Comparison of ENCODE assay signal across 28 cellular contexts in the genomic region with DNA sequence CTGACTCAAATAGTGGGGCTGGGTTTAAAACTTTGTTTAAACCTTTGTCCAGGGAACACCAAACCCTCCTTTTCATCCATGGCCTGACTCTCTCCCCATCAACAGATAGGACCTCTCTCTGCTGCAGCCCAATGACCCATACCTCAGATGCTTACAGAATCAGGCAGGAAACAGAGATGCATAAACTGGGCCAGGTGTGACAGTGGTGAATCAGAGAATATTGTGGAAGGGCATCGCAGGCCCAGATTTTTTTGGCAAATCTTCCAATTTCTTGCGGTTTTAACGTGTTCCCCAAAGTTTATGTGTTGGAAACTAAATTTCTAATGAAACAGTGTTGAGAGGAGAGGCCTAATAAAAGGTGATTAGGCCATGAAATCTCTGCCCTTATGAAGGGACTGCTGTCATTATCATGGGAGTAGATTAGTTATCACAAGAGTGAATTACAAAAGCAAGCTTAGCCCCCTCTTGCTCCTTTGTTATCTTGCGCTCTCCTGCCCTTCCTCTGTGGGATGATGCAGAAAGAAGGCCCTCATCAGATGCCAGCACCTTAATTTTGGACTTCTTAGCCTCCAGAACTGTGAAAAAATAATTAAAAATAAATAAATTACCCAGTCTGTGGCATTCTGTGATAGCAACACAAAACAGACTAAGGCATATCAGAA.
"Had no signal": no experiment of that assay in that cellular context is flagged by ENCODE, and none has a peak within 500 bp of the region (broad histone marks: within the 10 kb centered on the region; RNA-seq: fewer than 3 reads in every experiment).

No MANE protein-coding gene starts in this region.

- DNase-seq: cerebellar nuclear complex; cortex of kidney; dorsolateral prefrontal cortex; effector CD4-positive, alpha-beta T cell; foreskin keratinocyte; heart right ventricle; hippocampal formation; immature natural killer cell; islet precursor cell; left ventricle myocardium superior; lower lobe of right lung; naive thymus-derived CD4-positive, alpha-beta T cell; nucleus accumbens; psoas muscle; right cardiac atrium; sigmoid colon; stimulated activated CD4-positive, alpha-beta T cell treated with anti-CD3 and anti-CD28 coated beads, Interleukin-2, amount 100 ng/mL, for 24 hours; stimulated activated CD4-positive, alpha-beta T cell treated with anti-CD3 and anti-CD28 coated beads, Interleukin-4, amount 100 ng/mL, for 24 hours; stimulated activated naive CD4-positive, alpha-beta T cell treated with Interleukin-2 at 50 U/mL for 16 hours; stomach; tibial artery had no signal

- H3K36me3 Mint-ChIP-seq: mesothelial cell of epicardium; stimulated activated effector memory CD8-positive, alpha-beta T cell treated with anti-CD3 and anti-CD28 coated beads, Interleukin-12 subunit alpha, Interleukin-12 subunit beta, amount 100 ng/mL, for 72 hours; type B pancreatic cell had no signal

- H3K27ac Mint-ChIP-seq: immature natural killer cell; mesothelial cell of epicardium; naive thymus-derived CD4-positive, alpha-beta T cell; nephron; stimulated activated effector memory CD8-positive, alpha-beta T cell treated with anti-CD3 and anti-CD28 coated beads, Interleukin-12 subunit alpha, Interleukin-12 subunit beta, amount 100 ng/mL, for 72 hours; type B pancreatic cell had no signal

- H3K4me1 Mint-ChIP-seq: immature natural killer cell; mesothelial cell of epicardium; naive thymus-derived CD4-positive, alpha-beta T cell; stimulated activated effector memory CD8-positive, alpha-beta T cell treated with anti-CD3 and anti-CD28 coated beads, Interleukin-12 subunit alpha, Interleukin-12 subunit beta, amount 100 ng/mL, for 72 hours had no signal

- H3K9me3 Mint-ChIP-seq: immature natural killer cell had no signal

- H3K27ac ChIP-seq: dorsolateral prefrontal cortex, epithelial cell of prostate, foreskin keratinocyte, gastroesophageal sphincter, heart right ventricle, lower lobe of right lung, psoas muscle, sigmoid colon, tibial artery had no signal

- H3K27me3 ChIP-seq: foreskin keratinocyte, gastroesophageal sphincter, sigmoid colon, stomach, tibial artery had no signal

- H3K36me3 ChIP-seq: gastroesophageal sphincter, heart right ventricle, lower lobe of right lung, sigmoid colon, stomach, tibial artery had no signal

- H3K4me3 Mint-ChIP-seq: immature natural killer cell; mesothelial cell of epicardium; naive thymus-derived CD4-positive, alpha-beta T cell; nephron; stimulated activated effector memory CD8-positive, alpha-beta T cell treated with anti-CD3 and anti-CD28 coated beads, Interleukin-12 subunit alpha, Interleukin-12 subunit beta, amount 100 ng/mL, for 72 hours; type B pancreatic cell had no signal

- ATAC-seq: esophagus mucosa; foreskin keratinocyte; gastroesophageal sphincter; heart right ventricle; left ventricle myocardium superior; lower lobe of right lung; naive thymus-derived CD4-positive, alpha-beta T cell; psoas muscle; right cardiac atrium; stimulated activated effector memory CD8-positive, alpha-beta T cell treated with anti-CD3 and anti-CD28 coated beads, Interleukin-12 subunit alpha, Interleukin-12 subunit beta, amount 100 ng/mL, for 72 hours had no signal

- H3K9me3 ChIP-seq: lower lobe of right lung, psoas muscle had no signal

- H3K4me3 ChIP-seq: dorsolateral prefrontal cortex, gastroesophageal sphincter, heart right ventricle, lower lobe of right lung, psoas muscle, sigmoid colon, stomach, tibial artery had no signal

- H3K4me1 ChIP-seq: foreskin keratinocyte, heart right ventricle, lower lobe of right lung, psoas muscle, sigmoid colon, tibial artery had no signal
